In the genomic region with DNA sequence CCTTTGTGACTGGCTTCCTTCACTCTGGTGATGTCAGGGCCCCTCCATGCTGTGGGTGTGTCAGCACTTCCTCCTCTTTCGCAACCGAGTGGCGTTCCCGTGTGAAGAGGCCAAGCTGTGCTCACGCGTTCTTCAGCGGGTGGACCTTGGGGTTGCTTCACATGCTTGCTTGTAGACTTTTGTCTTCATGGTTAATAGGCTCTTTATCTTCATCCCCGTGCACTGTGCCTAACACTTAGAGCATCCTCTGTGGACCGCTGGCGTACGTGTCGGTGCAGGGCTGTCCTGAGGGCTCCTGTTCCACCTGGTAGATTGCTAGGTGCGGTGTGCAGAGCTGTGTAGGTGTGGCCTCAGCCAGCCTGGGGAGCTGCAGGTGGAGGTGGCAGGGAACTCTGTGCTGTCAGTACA, we compare ENCODE assay signal across 13 cellular contexts.
DNase-seq lines count a peak whose midpoint lies in the region; ATAC-seq lines count a peak whose summit lies in the region.
"Had no signal": no experiment of that assay in that cellular context is flagged by ENCODE, and none has a peak within 500 bp of the region (broad histone marks: within the 10 kb centered on the region; RNA-seq: fewer than 3 reads in every experiment).

No MANE protein-coding gene starts in this region.

- ATAC-seq in left ventricle myocardium superior (peak; percentile 51), HG02642 (IDR thresholded peaks at IDR 0.05; ENCODE audit: poor library complexity, unreplicated experiment) (no peak)
- ATAC-seq: GM23338 had no signal

- DNase-seq in activated CD4-positive, alpha-beta T cell treated with anti-CD3 and anti-CD28 coated beads for 1 hour, result peak; percentile 43
- no peak for DNase-seq in activated CD4-positive, alpha-beta T cell treated with anti-CD3 and anti-CD28 coated beads, Interleukin-2, amount 50 U/mL, for 4 hours
- DNase-seq in SK-MEL-5 (ENCODE audit: low read depth, low spot score), result peak; percentile 16
- DNase-seq in left ventricle myocardium superior, result peak; percentile 51
- DNase-seq in stimulated activated CD8-positive, alpha-beta memory T cell treated with anti-CD3 and anti-CD28 coated beads, Interleukin-15, amount 100 ng/mL, for 4 hours (ENCODE audit: low read depth in 2 of 2), result peak; percentile 32 to 38
- DNase-seq in hippocampal formation (lab: John Stamatoyannopoulos, UW), result no peak
- no peak for DNase-seq in NCI-H2029 (lab: John Stamatoyannopoulos, UW)
- DNase-seq: cerebellar nuclear complex, DMS153, NCI-H187 treated with DMSO at 0.1 percent for 48 hours, stomach had no signal

- intact Hi-C loops in left ventricle myocardium superior (cut with micrococcal nuclease), result no loop called here

- in situ Hi-C loops in SK-MEL-5 (cut with HindIII; ENCODE audit: low pct_unique_long_range_greater_than_20kb, low sequenced_read_pairs), result no loop called here

Comparison
In these comparisons a context has a peak if more than half of its experiments do, and no peak if none do; other contexts are left out.
1. DNase-seq: peak in activated CD4-positive, alpha-beta T cell treated with anti-CD3 and anti-CD28 coated beads for 1 hour (single experiment), SK-MEL-5 (single experiment), left ventricle myocardium superior (single experiment) and stimulated activated CD8-positive, alpha-beta memory T cell treated with anti-CD3 and anti-CD28 coated beads, Interleukin-15, amount 100 ng/mL, for 4 hours (2 of 2); none in activated CD4-positive, alpha-beta T cell treated with anti-CD3 and anti-CD28 coated beads, Interleukin-2, amount 50 U/mL, for 4 hours (0 of 2), hippocampal formation (0 of 2) and NCI-H2029 (single experiment).